Comparison of ENCODE assay signal across 9 cellular contexts in the genomic region with DNA sequence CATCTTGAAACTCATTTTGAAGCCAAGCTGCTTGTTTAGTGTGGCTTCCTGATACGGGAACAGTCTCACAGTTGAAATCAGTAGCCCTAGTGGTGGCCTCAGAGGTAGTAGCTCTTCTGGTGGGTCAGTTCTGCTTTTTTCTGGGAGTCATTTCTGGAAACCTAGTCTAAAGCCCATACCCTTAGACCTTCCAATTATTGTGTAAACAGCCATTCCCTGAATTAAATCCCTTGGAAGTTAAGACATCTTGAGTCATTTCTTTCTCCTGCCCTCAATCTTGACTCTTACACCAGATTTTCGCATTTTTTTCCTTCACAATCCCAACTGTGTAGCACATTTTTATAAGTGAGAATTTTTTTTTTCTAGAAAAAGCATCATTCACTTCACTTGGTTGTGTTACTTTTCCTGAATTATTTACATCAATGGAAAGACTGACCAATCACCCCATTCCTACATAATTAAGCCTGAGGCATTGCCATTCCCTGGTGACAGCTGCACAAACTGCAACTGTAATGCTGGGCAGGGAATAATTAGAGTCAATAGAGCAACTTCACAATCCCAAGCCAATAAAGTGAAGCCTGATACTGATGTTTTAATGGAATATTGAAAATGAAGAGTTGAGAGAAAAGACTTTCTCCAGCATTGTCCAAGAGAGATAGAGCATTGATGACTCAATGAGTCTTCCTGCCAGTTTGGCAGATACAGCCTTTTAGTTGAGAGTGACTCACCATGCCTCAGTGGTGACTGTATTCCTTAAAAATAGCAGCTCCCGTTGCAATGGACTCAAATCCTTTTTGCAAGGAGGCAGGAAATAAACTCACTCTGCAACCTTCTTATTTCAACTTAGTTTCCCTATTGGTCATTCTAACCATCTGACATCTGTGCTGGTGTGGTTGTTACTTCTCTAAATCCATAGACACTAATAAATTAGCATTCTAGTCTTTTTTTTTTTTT. TPM values are rescaled to one million over a fixed set of nuclear protein-coding genes. Genes with fewer than 3 reads are reported as not detected.
DNase-seq lines count a peak whose midpoint lies in the region; ATAC-seq and TF ChIP-seq lines count a peak whose summit lies in the region.
"Had no signal": no experiment of that assay in that cellular context is flagged by ENCODE, and none has a peak within 500 bp of the region (broad histone marks: within the 10 kb centered on the region; RNA-seq: fewer than 3 reads in every experiment).

No MANE protein-coding gene starts in this region.

- in situ Hi-C loops in HAP-1 (cut with MboI; ENCODE audit: low sequenced_read_pairs), result no loop called here

- ATAC-seq in GM18858 (IDR thresholded peaks at IDR 0.05; ENCODE audit: unreplicated experiment), result peak; percentile 75
- ATAC-seq in HG03521 (IDR thresholded peaks at IDR 0.05; ENCODE audit: unreplicated experiment), result peak; percentile 67
- peak; percentile 97 for ATAC-seq in thoracic aorta (ENCODE audit: insufficient number of reproducible peaks, low FRiP score, low read depth)

- DNase-seq in adrenal gland (peak; percentile 68 to 89 (median 80)), iPS-NIHi7 (ENCODE audit: extremely low spot score) (peak; percentile 32), thoracic aorta (ENCODE audit: low spot score) (peak; percentile 41), HuH-7 (ENCODE audit: low spot score) (no peak), Peyer's patch (no peak), HAP-1 (ENCODE audit: low spot score in 2 of 2) (no peak)

- H3K27me3 ChIP-seq in adrenal gland (no peaks in the 10 kb centered on the region), thoracic aorta (replicated peaks; ENCODE audit: insufficient read depth) (no peaks in the 10 kb centered on the region), Peyer's patch (no peaks in the 10 kb centered on the region), HAP-1 (ENCODE audit: low read depth) (no peaks in the 10 kb centered on the region)

- no peaks in the 10 kb centered on the region for H3K9me3 ChIP-seq in adrenal gland (replicated peaks in 1 of 3)
- no peaks in the 10 kb centered on the region for H3K9me3 ChIP-seq in thoracic aorta
- H3K9me3 ChIP-seq in Peyer's patch, result no peaks in the 10 kb centered on the region
- H3K9me3 ChIP-seq in HAP-1, result no peaks in the 10 kb centered on the region

- TF ChIP-seq CTCF in adrenal gland (IDR thresholded peaks at IDR 0.05), result peak in 3 of 6 experiments; percentile 5 to 22 (median 19)
- TF ChIP-seq CTCF in thoracic aorta (IDR thresholded peaks at IDR 0.05), result no peak
- no peak for TF ChIP-seq CTCF in Peyer's patch (IDR thresholded peaks at IDR 0.05)

- 39 to 45% (median 41%) methylated on average over 3 of the region's 3 CpGs for WGBS in adrenal gland, 4 donors

- intact Hi-C loops in adrenal gland (cut with DNase I), result loop anchor here (10.0 kb wide), 2 partner anchors 62 to 192 kb away; partner anchors contain the start of gene PI4K2B (in 1 of the 2)

- H3K4me3 ChIP-seq in adrenal gland (no peak overlapping the region), thoracic aorta (peak overlapping the region; percentile 14), Peyer's patch (no peak overlapping the region), HAP-1 (no peak overlapping the region)

- H3K36me3 ChIP-seq in adrenal gland (replicated peaks in 1 of 2), result no peaks in the 10 kb centered on the region
- no peaks in the 10 kb centered on the region for H3K36me3 ChIP-seq in thoracic aorta
- no peaks in the 10 kb centered on the region for H3K36me3 ChIP-seq in Peyer's patch
- H3K36me3 ChIP-seq in HAP-1 (replicated peaks), result no peaks in the 10 kb centered on the region; the same call in 1 of the 2 replicates

- H3K27ac ChIP-seq in adrenal gland (peak overlapping the region in 4 of 5 donors; percentile 52 to 83 (median 60)), thoracic aorta (peak overlapping the region; percentile 59 to 78), Peyer's patch (peak overlapping the region in 1 of 4 donors; percentile 57)
- H3K27ac ChIP-seq: parathyroid adenoma had no signal

- no peak for TF ChIP-seq POLR2A in adrenal gland (IDR thresholded peaks at IDR 0.05)
- TF ChIP-seq POLR2A in Peyer's patch (IDR thresholded peaks at IDR 0.05), result no peak

- peaks cover 12 to 16% of the 10 kb centered on the region in 2 donors for H3K4me1 ChIP-seq in adrenal gland (replicated peaks in 1 of 2)
- peaks cover 15 to 21% of the 10 kb centered on the region in 2 donors for H3K4me1 ChIP-seq in thoracic aorta (ENCODE audit: control insufficient read depth in 1 of 2, low read depth in 2 of 2)
- H3K4me1 ChIP-seq in Peyer's patch, result no peaks in the 10 kb centered on the region
- no peaks in the 10 kb centered on the region for H3K4me1 ChIP-seq in HAP-1
- H3K4me1 ChIP-seq: parathyroid adenoma had no signal

RNA-seq across cellular contexts. Expression of gene SEPSECS, which starts 13.0 kb away (rescaled TPM):
- total RNA-seq in adrenal gland (10 to 100 TPM in 3 of 8 donors, 1 to 10 TPM in 5; 6.0 to 38.6 (median 7.7) TPM), thoracic aorta (1 to 10 TPM; 3.4 to 5.9 TPM), Peyer's patch (10 to 100 TPM in 3 of 4 donors, 1 to 10 TPM in 1; 5.0 to 25.9 (median 23.6) TPM)
- 1 to 10 TPM; 5.8 to 9.4 (median 6.4) TPM for polyA plus RNA-seq in adrenal gland

Comparison
In these comparisons a context has a peak if more than half of its experiments do, and no peak if none do; other contexts are left out.
1. DNase-seq: peak in adrenal gland (7 of 7), iPS-NIHi7 (single experiment) and thoracic aorta (single experiment); none in HuH-7 (single experiment), Peyer's patch (0 of 3) and HAP-1 (0 of 2).
2. Peak in every context shown above with its lines, with median percentiles within 50 percentile points of each other: ATAC-seq.